8 cellular contexts compared by ENCODE assay signal in the genomic region with DNA sequence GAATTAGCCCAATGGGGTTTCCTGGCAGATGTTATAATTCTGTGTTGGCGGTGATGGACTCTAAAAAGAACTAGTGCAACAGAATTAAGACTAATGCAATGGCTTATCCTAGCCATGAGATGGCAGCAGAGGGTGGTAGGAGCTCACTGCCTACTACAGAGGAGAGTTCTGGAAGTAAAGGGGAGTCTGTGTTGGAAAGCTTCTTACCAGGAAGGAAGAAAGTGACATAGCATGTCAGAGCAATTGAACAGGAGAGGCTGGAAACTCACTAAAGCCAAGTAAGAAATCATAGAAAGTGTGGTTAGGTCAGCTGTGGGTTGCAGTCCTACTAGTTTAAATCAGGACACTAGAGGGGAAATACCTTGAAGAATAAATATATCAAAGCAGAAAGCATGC. TPM values are rescaled to one million over a fixed set of nuclear protein-coding genes. Genes with fewer than 3 reads are reported as not detected.
A peak's percentile ranks its signal among the peaks of the same experiment; 100 is the strongest.
DNase-seq lines count a peak whose midpoint lies in the region; ATAC-seq, FAIRE-seq and TF ChIP-seq lines count a peak whose summit lies in the region.

No MANE protein-coding gene starts in this region.

- TF ChIP-seq POLR2A in H1 (IDR thresholded peaks at IDR 0.05; ENCODE audit: control extremely low read depth in 1 of 2, low read depth in 2 of 2, low read length in 2 of 2): no peak

- WGBS in H1 (ENCODE audit: extremely low coverage in 1 of 2, insufficient coverage in 1 of 2, insufficient read length in 1 of 2, insufficient replicate concordance in 2 of 2, low coverage in 1 of 2, low lambda C conversion rate in 2 of 2, missing lambda C conversion rate in 1 of 2), 2 experiments: 9% methylated on average over 1 of the region's 1 CpG; no CpG with 5 or more reads in 1 of the 2 experiments

- H2BK5ac ChIP-seq in H1 (ENCODE audit: low read depth, low read length): no peak overlapping the region

- H3K9ac ChIP-seq in H1 (replicated peaks in 1 of 4; ENCODE audit: extremely low read depth in 1 of 4, low read depth in 3 of 4, low read length in 3 of 4): peak overlapping the region in 1 of 4 experiments; percentile 34; a peak in 1 of 7 replicates

- no peak overlapping the region for H3K56ac ChIP-seq in H1 (replicated peaks; ENCODE audit: insufficient read length, low read depth, low read length)

- H3K79me1 ChIP-seq in H1 (ENCODE audit: low read depth, low read length): no peaks in the 10 kb centered on the region

- peaks cover 0 to 3% (median 1%) of the 10 kb centered on the region in 4 experiments; a peak in 2 of 7 replicates for H3K4me1 ChIP-seq in H1 (replicated peaks in 1 of 4; ENCODE audit: control insufficient read depth in 3 of 4, insufficient read depth in 4 of 4, low read length in 3 of 4)

- POLR2A ChIA-PET in H1 (lab: Charles Lee; ENCODE audit: partially characterized antibody): no interaction called here

- ATAC-seq in GM21717 (IDR thresholded peaks at IDR 0.05; ENCODE audit: unreplicated experiment): peak; percentile 79

- no peak for TF ChIP-seq EP300 in H1 (IDR thresholded peaks at IDR 0.05; ENCODE audit: borderline replicate concordance in 1 of 2, low read depth in 2 of 2, low read length in 2 of 2)

- H3K27ac ChIP-seq in H1 (ENCODE audit: low read depth, low read length): no peak overlapping the region

- no peaks in the 10 kb centered on the region for H3K27me3 ChIP-seq in H1 (replicated peaks in 1 of 4; ENCODE audit: control insufficient read depth in 3 of 4, extremely low read depth in 1 of 4, insufficient read depth in 3 of 4, low read length in 3 of 4)

- H3K4me3 ChIP-seq in H1 (ENCODE audit: extremely low read depth in 1 of 4, insufficient read depth in 2 of 4, low read depth in 3 of 4, low read length in 4 of 4): no peak overlapping the region

- CTCF ChIA-PET in H1 (lab: Charles Lee; ENCODE audit: partially characterized antibody): interaction anchor here (0.7 to 2.0 kb wide), 12 partner anchors 14 to 177 kb away, joined by 3 to 9 read pairs (median 4); no protein-coding TSS in a partner anchor

- H3K14ac ChIP-seq in H1 (ENCODE audit: insufficient read length): no peak overlapping the region

- H3K36me3 ChIP-seq in H1 (ENCODE audit: control insufficient read depth in 2 of 4, insufficient read depth in 4 of 4, low read length in 3 of 4): no peaks in the 10 kb centered on the region

- H3K79me2 ChIP-seq in H1 (ENCODE audit: control insufficient read depth in 1 of 2, insufficient read depth in 2 of 2, low read length in 2 of 2): no peaks in the 10 kb centered on the region

- H3K4ac ChIP-seq in H1 (replicated peaks; ENCODE audit: insufficient read length, low read depth, low read length): no peak overlapping the region

- no peak overlapping the region for H4K8ac ChIP-seq in H1 (ENCODE audit: extremely low read depth, insufficient read depth, low read length)

- no peaks in the 10 kb centered on the region for H3K23me2 ChIP-seq in H1 (ENCODE audit: low read depth, low read length)

- H2BK15ac ChIP-seq in H1 (ENCODE audit: low read length): no peak overlapping the region

- no peak overlapping the region for H3K18ac ChIP-seq in H1 (ENCODE audit: extremely low read depth, low read length)

- H2AFZ ChIP-seq in H1 (ENCODE audit: low read length): no peak overlapping the region

- no peaks in the 10 kb centered on the region for H4K20me1 ChIP-seq in H1 (replicated peaks in 1 of 2; ENCODE audit: control insufficient read depth in 1 of 2, insufficient read depth in 2 of 2, low read length in 2 of 2)

- H2BK120ac ChIP-seq in H1 (replicated peaks; ENCODE audit: low read depth, low read length): no peak overlapping the region

- no peaks in the 10 kb centered on the region for H3K9me3 ChIP-seq in H1 (ENCODE audit: insufficient read depth in 2 of 2, low read depth in 1 of 2, low read length in 1 of 2)

- no peak overlapping the region for H2AK5ac ChIP-seq in H1 (ENCODE audit: low read depth, low read length)

- no peak overlapping the region for H2BK12ac ChIP-seq in H1 (ENCODE audit: low read depth, low read length)

- H2BK20ac ChIP-seq in H1 (ENCODE audit: low read length): no peak overlapping the region

- no peak overlapping the region for H3K23ac ChIP-seq in H1 (ENCODE audit: insufficient read length)

- H4K91ac ChIP-seq in H1 (replicated peaks; ENCODE audit: insufficient read length, low read length): no peak overlapping the region

- FAIRE-seq in H1 (lab: Jason Lieb, UNC): peak; percentile 99

- TF ChIP-seq RAD21 in H1 (IDR thresholded peaks at IDR 0.05 in 1 of 2, conservative IDR thresholded peaks at IDR 0.05 in 1 of 2; ENCODE audit: low read depth in 2 of 2, low read length in 2 of 2): peak; percentile 82 to 86

- H3K4me2 ChIP-seq in H1 (ENCODE audit: insufficient read depth in 1 of 2, low read depth in 2 of 2, low read length in 2 of 2): no peak overlapping the region

- H4K5ac ChIP-seq in H1 (ENCODE audit: insufficient read length, low read depth, low read length): no peak overlapping the region

- DNase-seq in stimulated activated CD4-positive, alpha-beta T cell treated with anti-CD3 and anti-CD28 coated beads, Interleukin-1b, Interleukin-23, amount 100 ng/mL, for 48 hours: peak; percentile 2
- DNase-seq in stimulated activated CD4-positive, alpha-beta T cell treated with anti-CD3 and anti-CD28 coated beads, Interleukin-4, amount 100 ng/mL, for 24 hours: no peak
- DNase-seq in HPDE6-E6E7 (ENCODE audit: extremely low spot score) (peak; percentile 23), RPMI8226 (peak; percentile 39), H1 (ENCODE audit: low read depth in 1 of 2, low spot score in 2 of 2) (peak; percentile 1 to 43), lung microvascular endothelial cell (ENCODE audit: low read depth in 2 of 2) (peak; percentile 45 to 53)
- no peak for DNase-seq in activated CD4-positive, CD25-positive, alpha-beta regulatory T cell (lab: John Stamatoyannopoulos, UW)

- peak in 2 of 3 experiments; percentile 55 to 65; a peak in 3 of 4 replicates for TF ChIP-seq CTCF in H1 (IDR thresholded peaks at IDR 0.05; ENCODE audit: control extremely low read depth in 1 of 3, insufficient read depth in 1 of 3, low read depth in 1 of 3, low read length in 3 of 3)

TF ChIP-seq in H1, 55 proteins besides CTCF, POLR2A, EP300 and RAD21 (continues in another document):
- TF ChIP-seq POU5F1 (IDR thresholded peaks at IDR 0.05; ENCODE audit: low read depth, low read length): no peak
- TF ChIP-seq FOSL1 (IDR thresholded peaks at IDR 0.05; ENCODE audit: insufficient read depth, low read depth, low read length): no peak
- no peak for TF ChIP-seq USF2 (IDR thresholded peaks at IDR 0.05; ENCODE audit: low read length)
- TF ChIP-seq YY1 (IDR thresholded peaks at IDR 0.05; ENCODE audit: low read depth, low read length): no peak
- TF ChIP-seq MAX (IDR thresholded peaks at IDR 0.05): no peak
- no peak for TF ChIP-seq SRF (IDR thresholded peaks at IDR 0.05; ENCODE audit: low read depth, low read length)

RNA-seq across cellular contexts. Expression of gene TRPC5OS, which starts 6.3 kb away (rescaled TPM):
- not detected in 2 replicates for total RNA-seq in H1 (2021; fragmentation: NEBNext Ultra II Directional; extraction: Animal tissue kit (Norgen Biotek cat#: 25700))
- polyA plus RNA-seq in H1 (2011; rRNA removed): not detected in 2 replicates
- not detected for polyA plus RNA-seq in H1 (2011; cell fraction: cytosol; rRNA removed)
- not detected for polyA plus RNA-seq in H1 (2011; cell fraction: nucleus; rRNA removed)
- polyA plus RNA-seq in H1 (2012, experiment 1 of 2): not detected in 4 replicates
- polyA plus RNA-seq in H1 (2012, experiment 2 of 2): not detected
- polyA plus RNA-seq in H1 (2013, experiment 1 of 2): not detected
- polyA plus RNA-seq in H1 (2013, experiment 2 of 2): 0.02 TPM
- not detected in 2 replicates for polyA minus RNA-seq in H1 (2011; rRNA and poly(A)+ RNA removed)
- polyA minus RNA-seq in H1 (2011; cell fraction: cytosol; rRNA and poly(A)+ RNA removed): not detected
- not detected for polyA minus RNA-seq in H1 (2011; cell fraction: nucleus; rRNA and poly(A)+ RNA removed)
- not detected in 2 replicates for total RNA-seq in lung microvascular endothelial cell

Comparison
In these comparisons a context has a peak if more than half of its experiments do, and no peak if none do; other contexts are left out.
1. DNase-seq: peak in stimulated activated CD4-positive, alpha-beta T cell treated with anti-CD3 and anti-CD28 coated beads, Interleukin-1b, Interleukin-23, amount 100 ng/mL, for 48 hours (single experiment), HPDE6-E6E7 (single experiment), RPMI8226 (single experiment), H1 (2 of 2) and lung microvascular endothelial cell (2 of 2); none in stimulated activated CD4-positive, alpha-beta T cell treated with anti-CD3 and anti-CD28 coated beads, Interleukin-4, amount 100 ng/mL, for 24 hours (single experiment) and activated CD4-positive, CD25-positive, alpha-beta regulatory T cell (0 of 4).